ENCODE assay signal across 14 cellular contexts in the genomic region with DNA sequence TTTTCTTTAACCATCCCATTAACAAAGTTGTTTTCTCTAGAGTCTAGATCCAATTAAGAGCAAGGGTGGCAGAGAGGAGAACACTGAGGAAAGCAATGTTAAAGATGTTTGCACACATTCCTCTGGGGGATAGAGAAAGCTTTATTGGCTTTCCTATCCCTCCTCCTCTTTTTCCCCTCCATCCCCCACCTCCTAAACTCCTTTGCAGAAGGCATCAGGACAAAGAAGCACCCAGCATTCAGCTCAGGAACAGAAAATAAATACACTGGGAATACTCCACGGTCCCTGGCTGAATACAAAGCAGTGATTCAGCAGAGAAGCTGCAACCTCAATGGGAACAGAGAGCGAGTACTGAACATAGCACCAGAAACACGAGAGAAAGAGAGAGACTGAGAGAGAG. TPM values are rescaled to one million over a fixed set of nuclear protein-coding genes. Genes with fewer than 3 reads are reported as not detected.
DNase-seq lines count a peak whose midpoint lies in the region; TF ChIP-seq lines count a peak whose summit lies in the region.
"Had no signal": no experiment of that assay in that cellular context is flagged by ENCODE, and none has a peak within 500 bp of the region (broad histone marks: within the 10 kb centered on the region; RNA-seq: fewer than 3 reads in every experiment).

No MANE protein-coding gene starts in this region.

- TF ChIP-seq CTCF in Caco-2 (IDR thresholded peaks at IDR 0.05; ENCODE audit: insufficient read depth in 1 of 2, low read depth in 1 of 2, low read length in 1 of 2, severe bottlenecking in 1 of 2, unreplicated experiment in 1 of 2) (no peak), dorsolateral prefrontal cortex (IDR thresholded peaks at IDR 0.05 in 54 of 56, conservative IDR thresholded peaks at IDR 0.05 in 2 of 56; ENCODE audit: low read depth in 1 of 56, partially characterized antibody in 56 of 56) (peak in 3 of 56 donors; percentile 5 to 9 (median 8)), colonic mucosa (IDR thresholded peaks at IDR 0.05) (no peak), MM.1S (IDR thresholded peaks at IDR 0.05; ENCODE audit: low read length) (no peak)

- CTCF ChIA-PET in Caco-2 (lab: Charles Lee): no interaction called here

- H3K4me3 ChIP-seq in Caco-2 (ENCODE audit: low read depth, low read length): no peak overlapping the region
- peak overlapping the region in 57 of 59 donors; percentile 1 to 63 (median 34) for H3K4me3 ChIP-seq in dorsolateral prefrontal cortex
- peak overlapping the region; percentile 17 to 33 for H3K4me3 ChIP-seq in muscle layer of duodenum (ENCODE audit: low read depth in 1 of 2, low read length in 2 of 2)
- H3K4me3 ChIP-seq in colonic mucosa: no peak overlapping the region
- H3K4me3 ChIP-seq in MM.1S (ENCODE audit: low read length): no peak overlapping the region
- H3K4me3 ChIP-seq: BLaER1 treated with 17β-estradiol and CSF1 and Interleukin-3, amounts not matched to agents 10 nM and 100 nM; cardiac muscle cell; lower lobe of right lung had no signal

- H3K9me2 ChIP-seq in MM.1S (replicated peaks; ENCODE audit: insufficient read depth, low read length): no peaks in the 10 kb centered on the region

- H3K27ac ChIP-seq in dorsolateral prefrontal cortex (peak overlapping the region; percentile 25 to 94 (median 85)), muscle layer of duodenum (ENCODE audit: low read length) (no peak overlapping the region), colonic mucosa (no peak overlapping the region), MM.1S (ENCODE audit: low read length) (no peak overlapping the region)
- H3K27ac ChIP-seq: BLaER1 treated with 17β-estradiol and CSF1 and Interleukin-3, amounts not matched to agents 10 nM and 100 nM; cardiac muscle cell; lower lobe of right lung had no signal

- H3K4me1 Mint-ChIP-seq in Caco-2 (ENCODE audit: low read depth, unreplicated experiment): peaks cover 8% of the 10 kb centered on the region
- H3K4me1 Mint-ChIP-seq in T-helper 2 cell treated with Interferon-gamma antibody and Interleukin-4, amounts not matched to agents 5 μg/mL and 100 μg/mL, for 36 hours (ENCODE audit: low read depth): no peaks in the 10 kb centered on the region

- no TSS peak for BruUV-seq in Caco-2 (replicated peaks; lab: Mats Ljungman, UMichigan)

- no peaks in the 10 kb centered on the region for H4K20me1 ChIP-seq in MM.1S (ENCODE audit: insufficient read depth, low read length)
- H4K20me1 ChIP-seq: BLaER1 treated with 17β-estradiol and CSF1 and Interleukin-3, amounts not matched to agents 10 nM and 100 nM had no signal

- H3K9me3 ChIP-seq in Caco-2: no peaks in the 10 kb centered on the region
- no peaks in the 10 kb centered on the region for H3K9me3 ChIP-seq in muscle layer of duodenum (ENCODE audit: control insufficient read depth in 1 of 2, low read length in 2 of 2)
- no peaks in the 10 kb centered on the region for H3K9me3 ChIP-seq in colonic mucosa
- no peaks in the 10 kb centered on the region for H3K9me3 ChIP-seq in MM.1S (replicated peaks; ENCODE audit: insufficient read depth, low read length)
- H3K9me3 ChIP-seq: lower lobe of right lung had no signal

- H2AFZ ChIP-seq in MM.1S (ENCODE audit: low read length): no peak overlapping the region

- no peaks in the 10 kb centered on the region for H3F3A ChIP-seq in MM.1S (ENCODE audit: insufficient read depth, low read length)

- H3K79me2 ChIP-seq in MM.1S (ENCODE audit: low read length): no peaks in the 10 kb centered on the region

- H3K4me3 Mint-ChIP-seq in Caco-2 (ENCODE audit: unreplicated experiment): no peak overlapping the region
- no peak overlapping the region for H3K4me3 Mint-ChIP-seq in T-helper 2 cell treated with Interferon-gamma antibody and Interleukin-4, amounts not matched to agents 5 μg/mL and 100 μg/mL, for 36 hours
- H3K4me3 Mint-ChIP-seq: activated T-cell treated with anti-CD3 and anti-CD28 coated beads, Interleukin-2, amount 50 U/mL, for 72 hours had no signal

- H3K36me3 ChIP-seq in Caco-2 (ENCODE audit: control insufficient read depth, insufficient read depth, low read length) (no peaks in the 10 kb centered on the region), muscle layer of duodenum (ENCODE audit: control insufficient read depth in 1 of 2, insufficient read depth in 2 of 2, low read length in 2 of 2) (no peaks in the 10 kb centered on the region), colonic mucosa (no peaks in the 10 kb centered on the region), MM.1S (replicated peaks; ENCODE audit: insufficient read depth, low read length) (no peaks in the 10 kb centered on the region)
- H3K36me3 ChIP-seq: BLaER1 treated with 17β-estradiol and CSF1 and Interleukin-3, amounts not matched to agents 10 nM and 100 nM; cardiac muscle cell; lower lobe of right lung had no signal

- H3K9ac ChIP-seq in colonic mucosa (ENCODE audit: low read depth in 2 of 2, low read length in 2 of 2): no peak overlapping the region
- no peak overlapping the region for H3K9ac ChIP-seq in MM.1S (ENCODE audit: low read length)
- H3K9ac ChIP-seq: BLaER1 treated with 17β-estradiol and CSF1 and Interleukin-3, amounts not matched to agents 10 nM and 100 nM had no signal

- H3K27me3 ChIP-seq in Caco-2 (replicated peaks; ENCODE audit: control insufficient read depth, insufficient read depth, low read length): no peaks in the 10 kb centered on the region
- no peaks in the 10 kb centered on the region for H3K27me3 ChIP-seq in dorsolateral prefrontal cortex
- H3K27me3 ChIP-seq in muscle layer of duodenum (ENCODE audit: low read depth, low read length): no peaks in the 10 kb centered on the region
- H3K27me3 ChIP-seq in colonic mucosa: no peaks in the 10 kb centered on the region
- H3K27me3 ChIP-seq in MM.1S (replicated peaks; ENCODE audit: insufficient read depth, low read length): no peaks in the 10 kb centered on the region
- H3K27me3 ChIP-seq: BLaER1 treated with 17β-estradiol and CSF1 and Interleukin-3, amounts not matched to agents 10 nM and 100 nM; cardiac muscle cell had no signal

- H3K4me2 ChIP-seq in MM.1S (ENCODE audit: low read depth, low read length): no peak overlapping the region
- H3K4me2 ChIP-seq: BLaER1 treated with 17β-estradiol and CSF1 and Interleukin-3, amounts not matched to agents 10 nM and 100 nM had no signal

- intact Hi-C loops in Caco-2 (cut with micrococcal nuclease; ENCODE audit: unreplicated experiment): no loop called here
- intact Hi-C loops in dorsolateral prefrontal cortex (cut with DNase I): loop anchor here in 1 of 2 donors (2.0 kb wide), 1 partner anchor 21 kb away; a partner anchor contains a TSS
- intact Hi-C loops in colonic mucosa (cut with DNase I): no loop called here

- no peaks in the 10 kb centered on the region for H3K27me3 Mint-ChIP-seq in Caco-2 (ENCODE audit: insufficient read depth, unreplicated experiment)
- H3K27me3 Mint-ChIP-seq in T-helper 2 cell treated with Interferon-gamma antibody and Interleukin-4, amounts not matched to agents 5 μg/mL and 100 μg/mL, for 36 hours (ENCODE audit: low read depth): no peaks in the 10 kb centered on the region

- H3K27ac Mint-ChIP-seq in Caco-2 (ENCODE audit: unreplicated experiment): peak overlapping the region; percentile 4
- H3K27ac Mint-ChIP-seq in T-helper 2 cell treated with Interferon-gamma antibody and Interleukin-4, amounts not matched to agents 5 μg/mL and 100 μg/mL, for 36 hours: no peak overlapping the region
- H3K27ac Mint-ChIP-seq: activated T-cell treated with anti-CD3 and anti-CD28 coated beads, Interleukin-2, amount 50 U/mL, for 72 hours had no signal

- POLR2A ChIA-PET in Caco-2 (lab: Charles Lee): no interaction called here

- no peaks in the 10 kb centered on the region for H3K9me3 Mint-ChIP-seq in Caco-2 (ENCODE audit: unreplicated experiment)
- H3K9me3 Mint-ChIP-seq in T-helper 2 cell treated with Interferon-gamma antibody and Interleukin-4, amounts not matched to agents 5 μg/mL and 100 μg/mL, for 36 hours: no peaks in the 10 kb centered on the region

- peaks cover 2% of the 10 kb centered on the region; the same call in 1 of the 2 replicates for H3K4me1 ChIP-seq in Caco-2
- H3K4me1 ChIP-seq in muscle layer of duodenum (ENCODE audit: control insufficient read depth in 1 of 2, insufficient read depth in 2 of 2, low read length in 2 of 2): peaks cover 0 to 4% of the 10 kb centered on the region in 2 donors
- H3K4me1 ChIP-seq in colonic mucosa: no peaks in the 10 kb centered on the region
- no peaks in the 10 kb centered on the region for H3K4me1 ChIP-seq in MM.1S (ENCODE audit: low read length)
- H3K4me1 ChIP-seq: BLaER1 treated with 17β-estradiol and CSF1 and Interleukin-3, amounts not matched to agents 10 nM and 100 nM; lower lobe of right lung had no signal

- H3K36me3 Mint-ChIP-seq in Caco-2 (ENCODE audit: insufficient read depth, unreplicated experiment): no peaks in the 10 kb centered on the region
- H3K36me3 Mint-ChIP-seq in T-helper 2 cell treated with Interferon-gamma antibody and Interleukin-4, amounts not matched to agents 5 μg/mL and 100 μg/mL, for 36 hours (ENCODE audit: low read depth): no peaks in the 10 kb centered on the region

- DNase-seq in Caco-2 (no peak), NCI-H146 (lab: John Stamatoyannopoulos, UW) (peak; percentile 53), dorsolateral prefrontal cortex (peak in 2 of 10 donors; percentile 47 to 64), colonic mucosa (no peak), MM.1S (no peak), glomerular visceral epithelial cell (ENCODE audit: extremely low spot score) (no peak)
- DNase-seq in T-helper 2 cell treated with Interferon-gamma antibody and Interleukin-4, amounts not matched to agents 5 μg/mL and 100 μg/mL, for 36 hours (ENCODE audit: low spot score): no peak
- DNase-seq: activated CD4-positive, CD25-positive, alpha-beta regulatory T cell; activated T-cell treated with anti-CD3 and anti-CD28 coated beads, Interleukin-2, amount 50 U/mL, for 72 hours; lower lobe of right lung; SIG-M5 had no signal

RNA-seq across cellular contexts. Expression of a gene that starts 21.9 kb away (rescaled TPM):
- not detected in 2 replicates for total RNA-seq in Caco-2 (2022)
- 100 to 1,000 TPM; 116 to 277 (median 204) TPM for total RNA-seq in dorsolateral prefrontal cortex
- 1 to 10 TPM; 1.1 to 5.9 TPM for total RNA-seq in colonic mucosa
- total RNA-seq: activated T-cell treated with anti-CD3 and anti-CD28 coated beads, Interleukin-2, amount 50 U/mL, for 72 hours had no signal

Comparison
In these comparisons a context has a peak if more than half of its experiments do, and no peak if none do; other contexts are left out.
1. H3K4me3 ChIP-seq: peak in dorsolateral prefrontal cortex (57 of 59) and muscle layer of duodenum (2 of 2); none in Caco-2 (single experiment), colonic mucosa (single experiment) and MM.1S (single experiment).
2. H3K27ac ChIP-seq: peak in dorsolateral prefrontal cortex (59 of 59); none in muscle layer of duodenum (single experiment), colonic mucosa (single experiment) and MM.1S (single experiment).
3. RNA of a gene that starts 21.9 kb away (total RNA-seq): 116 to 277 TPM in dorsolateral prefrontal cortex; 1.1 to 5.9 TPM in colonic mucosa and not detected in Caco-2; every median in the first group is over 10 times any median in the second.